In genomic region chr10:99234067-99234738, GRCh38 we compare ENCODE assay signal across 9 cellular contexts. TPM values are rescaled to one million over a fixed set of nuclear protein-coding genes. Genes with fewer than 3 reads are reported as not detected.
DNase-seq lines count a peak whose midpoint lies in the region; ATAC-seq and TF ChIP-seq lines count a peak whose summit lies in the region.
"Had no signal": no experiment of that assay in that cellular context is flagged by ENCODE, and none has a peak within 500 bp of the region (broad histone marks: within the 10 kb centered on the region; RNA-seq: fewer than 3 reads in every experiment).

No MANE protein-coding gene starts in this region.

- TF ChIP-seq POLR2A in gastroesophageal sphincter (IDR thresholded peaks at IDR 0.05), result no peak

- H3K4me1 Mint-ChIP-seq in activated T-cell treated with anti-CD3 and anti-CD28 coated beads, Interleukin-2, amount 50 U/mL, for 24 hours (ENCODE audit: low read depth), result peaks cover 32% of the 10 kb centered on the region

- no peak overlapping the region for H3K9ac ChIP-seq in parathyroid adenoma

- H3K27ac Mint-ChIP-seq in activated T-cell treated with anti-CD3 and anti-CD28 coated beads, Interleukin-2, amount 50 U/mL, for 24 hours, result no peak overlapping the region

- H3K27me3 ChIP-seq in gastroesophageal sphincter (peaks cover 42% of the 10 kb centered on the region), parathyroid adenoma (ENCODE audit: control insufficient read depth, insufficient read depth, low read length) (peaks cover 23% of the 10 kb centered on the region)

- TF ChIP-seq CTCF in gastroesophageal sphincter (IDR thresholded peaks at IDR 0.05) (no peak), parathyroid adenoma (IDR thresholded peaks at IDR 0.05) (no peak)

- peak overlapping the region; percentile 82 for H3K4me2 ChIP-seq in parathyroid adenoma (ENCODE audit: low read length)

- H3K4me1 ChIP-seq in gastroesophageal sphincter (peaks cover 0 to 57% (median 0%) of the 10 kb centered on the region in 3 donors), parathyroid adenoma (no peaks in the 10 kb centered on the region)

- H3K4me3 Mint-ChIP-seq in activated T-cell treated with anti-CD3 and anti-CD28 coated beads, Interleukin-2, amount 50 U/mL, for 24 hours, result peak overlapping the region; percentile 72

- H3K36me3 ChIP-seq in gastroesophageal sphincter (no peaks in the 10 kb centered on the region), parathyroid adenoma (ENCODE audit: control insufficient read depth, insufficient read depth, low read length) (no peaks in the 10 kb centered on the region)

- H3K27ac ChIP-seq in gastroesophageal sphincter, result peak overlapping the region; percentile 31 to 92 (median 92)
- H3K27ac ChIP-seq in parathyroid adenoma, result no peak overlapping the region

- DNase-seq in DMS53 treated with DMSO at 0.1 percent for 48 hours (lab: John Stamatoyannopoulos, UW; ENCODE audit: unreplicated experiment) (peak; percentile 62), glomerular visceral epithelial cell (ENCODE audit: extremely low spot score) (no peak), NCI-H2196 (lab: John Stamatoyannopoulos, UW; ENCODE audit: unreplicated experiment) (no peak)
- peak; percentile 54 for DNase-seq in activated T-cell treated with anti-CD3 and anti-CD28 coated beads, Interleukin-2, amount 50 U/mL, for 24 hours

- H3K27me3 Mint-ChIP-seq in activated T-cell treated with anti-CD3 and anti-CD28 coated beads, Interleukin-2, amount 50 U/mL, for 24 hours, result peaks cover 93% of the 10 kb centered on the region

- 0% methylated on average over 3 to 12 of the region's 45 CpGs for WGBS in gastroesophageal sphincter (ENCODE audit: low coverage in 1 of 2), 2 donors

- no peaks in the 10 kb centered on the region for H3K9me3 Mint-ChIP-seq in activated T-cell treated with anti-CD3 and anti-CD28 coated beads, Interleukin-2, amount 50 U/mL, for 24 hours

- H3K9me3 ChIP-seq in gastroesophageal sphincter, result no peaks in the 10 kb centered on the region
- no peaks in the 10 kb centered on the region for H3K9me3 ChIP-seq in parathyroid adenoma (ENCODE audit: control insufficient read depth, low read length)

- no peaks in the 10 kb centered on the region for H3K36me3 Mint-ChIP-seq in activated T-cell treated with anti-CD3 and anti-CD28 coated beads, Interleukin-2, amount 50 U/mL, for 24 hours (ENCODE audit: low read depth)

- ATAC-seq in GM19463 (IDR thresholded peaks at IDR 0.05; ENCODE audit: unreplicated experiment) (peak; percentile 96), HG03521 (IDR thresholded peaks at IDR 0.05; ENCODE audit: unreplicated experiment) (peak; percentile 95), gastroesophageal sphincter (no peak)
- ATAC-seq: Panc1 had no signal

- TF ChIP-seq EP300 in gastroesophageal sphincter (IDR thresholded peaks at IDR 0.05), result no peak

- peak overlapping the region; percentile 10 for H2AFZ ChIP-seq in parathyroid adenoma

- no peaks in the 10 kb centered on the region for H3K79me2 ChIP-seq in parathyroid adenoma

- H3K4me3 ChIP-seq in gastroesophageal sphincter, result peak overlapping the region; percentile 31 to 65
- peak overlapping the region; percentile 45 for H3K4me3 ChIP-seq in parathyroid adenoma (ENCODE audit: low read depth, low read length)

RNA-seq across cellular contexts. Expression of gene HPSE2, which starts 1.4 kb away (rescaled TPM):
- 10 to 100 TPM; 19.1 to 74.5 (median 58.8) TPM for total RNA-seq in gastroesophageal sphincter

Comparison
In these comparisons a context has a peak if more than half of its experiments do, and no peak if none do; other contexts are left out.
1. DNase-seq: peak in DMS53 treated with DMSO at 0.1 percent for 48 hours (single experiment) and activated T-cell treated with anti-CD3 and anti-CD28 coated beads, Interleukin-2, amount 50 U/mL, for 24 hours (single experiment); none in glomerular visceral epithelial cell (single experiment) and NCI-H2196 (single experiment).